1 cellular context compared by ENCODE assay signal in the genomic region with DNA sequence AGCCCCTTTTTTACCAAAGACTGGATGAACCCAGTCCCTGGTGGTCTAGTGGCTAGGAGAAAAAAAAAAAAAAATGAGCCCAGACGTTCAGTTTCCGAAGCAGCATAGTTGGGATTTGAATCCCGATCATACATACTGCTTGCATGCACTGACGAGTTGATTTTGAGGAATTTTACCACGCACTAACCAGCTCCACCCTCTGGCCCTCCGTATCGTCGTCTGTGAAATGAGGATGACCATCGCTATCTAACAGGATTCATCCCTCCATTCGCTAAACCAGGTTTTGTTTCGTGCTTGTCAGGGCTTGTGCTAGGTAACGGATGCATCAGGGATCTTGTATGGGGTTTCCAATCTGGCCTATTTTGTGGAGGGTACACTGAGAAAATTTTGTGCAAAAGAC.
TF ChIP-seq lines count a peak whose summit lies in the region.

No MANE protein-coding gene starts in this region.

TF ChIP-seq in IMR-90, 13 proteins besides CTCF, POLR2A, EP300 and RAD21:
- no peak for TF ChIP-seq SMC3 (IDR thresholded peaks at IDR 0.05; ENCODE audit: low read depth, low read length)
- TF ChIP-seq NFE2L2 (IDR thresholded peaks at IDR 0.05; ENCODE audit: low read depth, low read length) = no peak
- TF ChIP-seq MXI1 (IDR thresholded peaks at IDR 0.05; ENCODE audit: borderline replicate concordance, low read depth, low read length) = no peak
- no peak for TF ChIP-seq CHD1 (IDR thresholded peaks at IDR 0.05; ENCODE audit: low read depth, low read length)
- no peak for TF ChIP-seq CEBPB (IDR thresholded peaks at IDR 0.05; ENCODE audit: low read depth, low read length)
- TF ChIP-seq, protein P1, sequence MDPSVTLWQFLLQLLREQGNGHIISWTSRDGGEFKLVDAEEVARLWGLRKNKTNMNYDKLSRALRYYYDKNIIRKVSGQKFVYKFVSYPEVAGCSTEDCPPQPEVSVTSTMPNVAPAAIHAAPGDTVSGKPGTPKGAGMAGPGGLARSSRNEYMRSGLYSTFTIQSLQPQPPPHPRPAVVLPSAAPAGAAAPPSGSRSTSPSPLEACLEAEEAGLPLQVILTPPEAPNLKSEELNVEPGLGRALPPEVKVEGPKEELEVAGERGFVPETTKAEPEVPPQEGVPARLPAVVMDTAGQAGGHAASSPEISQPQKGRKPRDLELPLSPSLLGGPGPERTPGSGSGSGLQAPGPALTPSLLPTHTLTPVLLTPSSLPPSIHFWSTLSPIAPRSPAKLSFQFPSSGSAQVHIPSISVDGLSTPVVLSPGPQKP (IDR thresholded peaks at IDR 0.05; ENCODE audit: borderline replicate concordance, low read depth, low read length) = no peak
- TF ChIP-seq, protein P2, sequence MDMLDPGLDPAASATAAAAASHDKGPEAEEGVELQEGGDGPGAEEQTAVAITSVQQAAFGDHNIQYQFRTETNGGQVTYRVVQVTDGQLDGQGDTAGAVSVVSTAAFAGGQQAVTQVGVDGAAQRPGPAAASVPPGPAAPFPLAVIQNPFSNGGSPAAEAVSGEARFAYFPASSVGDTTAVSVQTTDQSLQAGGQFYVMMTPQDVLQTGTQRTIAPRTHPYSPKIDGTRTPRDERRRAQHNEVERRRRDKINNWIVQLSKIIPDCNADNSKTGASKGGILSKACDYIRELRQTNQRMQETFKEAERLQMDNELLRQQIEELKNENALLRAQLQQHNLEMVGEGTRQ (IDR thresholded peaks at IDR 0.05; ENCODE audit: low read depth, low read length) = no peak
- TF ChIP-seq RCOR1 (IDR thresholded peaks at IDR 0.05; ENCODE audit: insufficient replicate concordance, low read length) = no peak
- no peak for TF ChIP-seq BHLHE40 (IDR thresholded peaks at IDR 0.05; ENCODE audit: low read depth, low read length)
- TF ChIP-seq RFX5 (IDR thresholded peaks at IDR 0.05; ENCODE audit: low read depth, low read length) = no peak
- no peak for TF ChIP-seq FOS (IDR thresholded peaks at IDR 0.05; ENCODE audit: low read depth, low read length)
- no peak for TF ChIP-seq MAFK (IDR thresholded peaks at IDR 0.05; ENCODE audit: low read depth, low read length)
- TF ChIP-seq MAZ (IDR thresholded peaks at IDR 0.05; ENCODE audit: borderline replicate concordance, low read depth, low read length) = no peak
TF ChIP-seq in IMR-90: peak in this region for 0.
